Comparison of ENCODE assay signal across 8 cellular contexts in the genomic region with DNA sequence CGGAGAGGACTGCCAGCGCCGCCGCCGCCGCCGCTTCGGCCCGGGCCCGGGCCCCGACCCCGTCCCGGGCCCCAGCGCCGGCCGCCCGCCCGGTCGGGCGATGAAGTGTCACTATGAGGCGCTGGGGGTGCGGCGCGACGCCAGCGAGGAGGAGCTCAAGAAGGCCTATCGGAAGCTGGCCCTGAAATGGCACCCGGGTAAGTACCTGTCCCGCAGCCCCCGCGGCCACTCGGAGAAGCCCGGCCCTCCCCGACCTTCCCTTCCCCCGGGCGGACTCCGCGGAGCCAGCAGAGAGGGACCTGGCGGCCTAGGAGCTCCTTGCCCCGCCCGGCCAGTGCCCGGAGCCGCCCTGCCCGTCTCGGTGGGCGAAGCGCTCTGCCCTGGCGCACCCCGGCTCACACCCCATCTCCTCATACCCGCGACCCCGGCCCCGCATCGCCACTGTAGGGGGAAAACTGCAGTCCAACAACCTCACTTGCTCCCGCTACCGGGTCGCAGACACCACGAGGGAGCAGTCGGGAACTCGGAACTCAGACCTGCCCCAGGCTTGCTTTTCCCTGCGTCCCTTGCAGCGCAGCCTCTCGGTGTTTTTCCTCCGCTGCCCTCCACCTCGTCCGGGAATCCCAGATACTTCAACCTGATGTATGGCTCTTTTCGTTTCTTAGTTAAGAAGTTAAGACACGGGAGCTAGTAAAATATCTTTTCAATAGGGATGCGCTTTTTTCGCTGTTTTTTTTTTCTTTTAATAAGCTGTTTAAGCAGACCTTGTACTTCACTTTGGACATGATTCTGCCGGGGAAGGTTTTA. TPM values are rescaled to one million over a fixed set of nuclear protein-coding genes. Genes with fewer than 3 reads are reported as not detected.
A peak's percentile ranks its signal among the peaks of the same experiment; 100 is the strongest.
DNase-seq lines count a peak whose midpoint lies in the region; TF ChIP-seq lines count a peak whose summit lies in the region.

No MANE protein-coding gene starts in this region.

- peaks cover 16% of the 10 kb centered on the region for H3K4me1 ChIP-seq in HAP-1
- peaks cover 11% of the 10 kb centered on the region for H3K4me1 ChIP-seq in SJSA1 (replicated peaks)
- H3K4me1 ChIP-seq in suprapubic skin = peaks cover 32% of the 10 kb centered on the region

- no peaks in the 10 kb centered on the region for H3K27me3 Mint-ChIP-seq in activated naive CD4-positive, alpha-beta T cell treated with anti-CD3 and anti-CD28 coated beads for 36 hours (ENCODE audit: low read depth)

- DNase-seq in GM03348 (ENCODE audit: low spot score) = peak; percentile 88
- DNase-seq in HAP-1 (ENCODE audit: low spot score in 2 of 2) = peak; percentile 53 to 83
- DNase-seq in M059J (ENCODE audit: low read depth) = peak; percentile 89
- peak; percentile 68 to 81 for DNase-seq in SJSA1 (ENCODE audit: low read depth in 1 of 2, low spot score in 2 of 2)
- DNase-seq in activated naive CD4-positive, alpha-beta T cell treated with anti-CD3 and anti-CD28 coated beads for 36 hours = peak; percentile 82
- peak; percentile 75 for DNase-seq in germinal center (ENCODE audit: low spot score)
- peak in 54 of 56 donors; percentile 16 to 88 (median 69) for DNase-seq in nucleus accumbens (lab: John Stamatoyannopoulos, UW)
- DNase-seq in suprapubic skin (ENCODE audit: low spot score in 2 of 2) = peak; percentile 95

- H3K9me3 Mint-ChIP-seq in activated naive CD4-positive, alpha-beta T cell treated with anti-CD3 and anti-CD28 coated beads for 36 hours = no peaks in the 10 kb centered on the region

- H3K36me3 ChIP-seq in HAP-1 (replicated peaks) (peaks cover 29% of the 10 kb centered on the region), SJSA1 (peaks cover 37% of the 10 kb centered on the region), suprapubic skin (peaks cover 18% of the 10 kb centered on the region)

- intact Hi-C loops in activated naive CD4-positive, alpha-beta T cell treated with anti-CD3 and anti-CD28 coated beads for 36 hours (cut with micrococcal nuclease) = loop anchor here (1.0 to 10.0 kb wide), 12 partner anchors 15 to 1488 kb away; a partner anchor contains a TSS

- WGBS in suprapubic skin = under 1% methylated on average over 24 of the region's 71 CpGs

- peak overlapping the region; percentile 94 for H3K27ac Mint-ChIP-seq in activated naive CD4-positive, alpha-beta T cell treated with anti-CD3 and anti-CD28 coated beads for 36 hours

- peak in 1 of 2 donors; percentile 48 for TF ChIP-seq POLR2A in suprapubic skin (IDR thresholded peaks at IDR 0.05)

- peaks cover 35% of the 10 kb centered on the region for H3K4me1 Mint-ChIP-seq in activated naive CD4-positive, alpha-beta T cell treated with anti-CD3 and anti-CD28 coated beads for 36 hours (ENCODE audit: low read depth)

- CTCF ChIA-PET in activated naive CD4-positive, alpha-beta T cell treated with anti-CD3 and anti-CD28 coated beads for 36 hours (lab: Charles Lee) = interaction anchor here (1.2 to 2.5 kb wide), 4 partner anchors 14 to 74 kb away, joined by 3 to 11 read pairs (median 4); a partner anchor contains a TSS

- H3K4me3 Mint-ChIP-seq in activated naive CD4-positive, alpha-beta T cell treated with anti-CD3 and anti-CD28 coated beads for 36 hours = peak overlapping the region; percentile 94

- H3K27me3 ChIP-seq in HAP-1 (ENCODE audit: low read depth) (no peaks in the 10 kb centered on the region), SJSA1 (replicated peaks) (no peaks in the 10 kb centered on the region), suprapubic skin (no peaks in the 10 kb centered on the region)

- H3K9me3 ChIP-seq in HAP-1 (no peaks in the 10 kb centered on the region), SJSA1 (replicated peaks) (no peaks in the 10 kb centered on the region), suprapubic skin (no peaks in the 10 kb centered on the region)

- H3K27ac ChIP-seq in SJSA1 (peak overlapping the region; percentile 53), suprapubic skin (peak overlapping the region; percentile 94)

- in situ Hi-C loops in HAP-1 (cut with MboI; ENCODE audit: low sequenced_read_pairs) = no loop called here

- H3K4me3 ChIP-seq in HAP-1 (peak overlapping the region; percentile 69), SJSA1 (peak overlapping the region; percentile 94), suprapubic skin (peak overlapping the region; percentile 96)

- TF ChIP-seq EP300 in suprapubic skin (IDR thresholded peaks at IDR 0.05) = no peak

- no peak for TF ChIP-seq CTCF in suprapubic skin (IDR thresholded peaks at IDR 0.05)

- H3K36me3 Mint-ChIP-seq in activated naive CD4-positive, alpha-beta T cell treated with anti-CD3 and anti-CD28 coated beads for 36 hours (ENCODE audit: low read depth) = peaks cover 21% of the 10 kb centered on the region

RNA-seq across cellular contexts. Expression of a gene that starts 0.6 kb away (rescaled TPM):
- 26.6 and 38.2 TPM in 2 replicates for total RNA-seq in M059J (2014; rRNA removed; shearing (Covaris generic))
- total RNA-seq in SJSA1 (2014; rRNA removed; shearing (Covaris generic)) = 48.2 and 53.3 TPM in 2 replicates
- total RNA-seq in activated naive CD4-positive, alpha-beta T cell treated with anti-CD3 and anti-CD28 coated beads for 36 hours = 10 to 100 TPM; 59.1 to 62.1 TPM
- 10 to 100 TPM; 19.1 to 40.6 (median 25.8) TPM for total RNA-seq in suprapubic skin

RNA-seq across cellular contexts. Expression of a gene that starts 14.4 kb away (rescaled TPM):
- 64.4 and 77.6 TPM in 2 replicates for total RNA-seq in M059J (2014; rRNA removed; shearing (Covaris generic))
- total RNA-seq in SJSA1 (2014; rRNA removed; shearing (Covaris generic)) = 81.5 and 111 TPM in 2 replicates
- total RNA-seq in activated naive CD4-positive, alpha-beta T cell treated with anti-CD3 and anti-CD28 coated beads for 36 hours = 10 to 100 TPM; 66.5 to 69.0 TPM
- total RNA-seq in suprapubic skin = 10 to 100 TPM; 21.9 to 33.3 (median 29.8) TPM

RNA-seq across cellular contexts. Expression of a gene that starts 14.6 kb away (rescaled TPM):
- total RNA-seq in M059J (2014; rRNA removed; shearing (Covaris generic)) = 69.2 and 71.1 TPM in 2 replicates
- 57.6 and 58.6 TPM in 2 replicates for total RNA-seq in SJSA1 (2014; rRNA removed; shearing (Covaris generic))
- total RNA-seq in activated naive CD4-positive, alpha-beta T cell treated with anti-CD3 and anti-CD28 coated beads for 36 hours = 10 to 100 TPM; 38.8 to 40.7 TPM
- 10 to 100 TPM; 11.4 to 29.9 (median 17.7) TPM for total RNA-seq in suprapubic skin

Comparison
In these comparisons a context has a peak if more than half of its experiments do, and no peak if none do; other contexts are left out.
1. Peak in every context shown above with its lines: DNase-seq, H3K4me3 ChIP-seq and H3K27ac ChIP-seq.